23 cellular contexts compared by ENCODE assay signal in the genomic region with DNA sequence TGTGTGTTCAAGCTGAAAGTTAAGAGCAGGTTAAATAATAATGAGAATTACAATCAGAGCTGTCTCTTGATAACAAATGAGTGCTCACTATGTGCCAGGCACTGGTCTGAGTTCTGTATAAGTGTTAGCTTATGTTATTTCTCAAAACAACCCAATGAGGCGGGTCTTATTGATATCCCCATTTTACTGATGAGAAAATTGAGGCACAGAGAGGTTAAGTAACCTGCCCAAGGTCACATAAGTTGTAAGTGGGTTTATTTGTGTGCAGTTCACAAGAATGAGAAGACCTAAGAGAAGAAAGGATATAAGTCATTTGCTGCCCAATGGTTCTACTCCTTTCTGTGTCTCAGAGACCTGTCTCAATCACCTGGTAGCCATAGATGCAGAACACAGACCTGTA. TPM values are rescaled to one million over a fixed set of nuclear protein-coding genes. Genes with fewer than 3 reads are reported as not detected.
DNase-seq lines count a peak whose midpoint lies in the region; ATAC-seq and TF ChIP-seq lines count a peak whose summit lies in the region.
"Had no signal": no experiment of that assay in that cellular context is flagged by ENCODE, and none has a peak within 500 bp of the region (broad histone marks: within the 10 kb centered on the region; RNA-seq: fewer than 3 reads in every experiment).

No MANE protein-coding gene starts in this region.

- H3K27ac ChIP-seq in CD4-positive, alpha-beta T cell (ENCODE audit: low read depth, low read length), result no peak overlapping the region
- no peak overlapping the region for H3K27ac ChIP-seq in IMR-90 (ENCODE audit: insufficient read depth, low read length)
- peak overlapping the region; percentile 81 for H3K27ac ChIP-seq in caudate nucleus (ENCODE audit: low read depth, low read length)
- no peak overlapping the region for H3K27ac ChIP-seq in gastrocnemius medialis
- H3K27ac ChIP-seq: brain microvascular endothelial cell, hepatocyte, thoracic aorta had no signal

- no peak overlapping the region for H3K4me2 ChIP-seq in IMR-90 (ENCODE audit: low read depth, low read length)
- H3K4me2 ChIP-seq: hepatocyte, smooth muscle cell had no signal

- no peaks in the 10 kb centered on the region for H3K79me1 ChIP-seq in IMR-90 (ENCODE audit: low read depth in 1 of 2, low read length in 2 of 2)

- no peak for TF ChIP-seq RAD21 in IMR-90 (IDR thresholded peaks at IDR 0.05; ENCODE audit: low read length)

- no peak overlapping the region for H4K91ac ChIP-seq in IMR-90 (ENCODE audit: insufficient read depth, low read depth, low read length)

- peaks cover 96% of the 10 kb centered on the region for H3K36me3 Mint-ChIP-seq in CD4-positive, alpha-beta T cell (ENCODE audit: low read depth)
- no peaks in the 10 kb centered on the region for H3K36me3 Mint-ChIP-seq in osteocyte (ENCODE audit: unreplicated experiment)

- H2AK9ac ChIP-seq in IMR-90 (replicated peaks; ENCODE audit: low read depth, low read length, poor library complexity), result no peak overlapping the region

- H3K9ac ChIP-seq in IMR-90 (ENCODE audit: low read depth, low read length), result no peak overlapping the region

- no peaks in the 10 kb centered on the region for H3K27me3 Mint-ChIP-seq in CD4-positive, alpha-beta T cell
- no peaks in the 10 kb centered on the region for H3K27me3 Mint-ChIP-seq in osteocyte (ENCODE audit: unreplicated experiment)

- H3K4me1 ChIP-seq in IMR-90 (ENCODE audit: control insufficient read depth, insufficient read depth, low read length), result peaks cover 5% of the 10 kb centered on the region
- H3K4me1 ChIP-seq in gastrocnemius medialis, result no peaks in the 10 kb centered on the region
- H3K4me1 ChIP-seq: BE2C had no signal

- no peak overlapping the region for H2BK15ac ChIP-seq in IMR-90 (ENCODE audit: low read depth, low read length)

- TF ChIP-seq POLR2A in IMR-90 (IDR thresholded peaks at IDR 0.05; ENCODE audit: low read depth, low read length) (no peak), gastrocnemius medialis (IDR thresholded peaks at IDR 0.05) (no peak)

- no peak overlapping the region for H2AK5ac ChIP-seq in IMR-90 (ENCODE audit: low read depth, low read length)

- no peak overlapping the region for H3K14ac ChIP-seq in IMR-90 (replicated peaks; ENCODE audit: low read depth, low read length)

- no peak overlapping the region for H3K4ac ChIP-seq in IMR-90 (ENCODE audit: low read depth, low read length)

- no peak overlapping the region for H4K8ac ChIP-seq in IMR-90 (ENCODE audit: low read depth in 2 of 2, low read length in 2 of 2)

- 0 out of 2 replicates have a peak, but pooled peaks cover 3% of the 10 kb centered on the region for H3K9me1 ChIP-seq in IMR-90 (ENCODE audit: insufficient read depth, low read length)

- POLR2A ChIA-PET in CD4-positive, alpha-beta T cell (lab: Charles Lee), result interaction anchor here (1.0 to 1.2 kb wide), 3 partner anchors 10 to 185 kb away, joined by 3 to 6 read pairs (median 4); no protein-coding TSS in a partner anchor
- POLR2A ChIA-PET in IMR-90 (lab: Charles Lee; ENCODE audit: unreplicated experiment), result no interaction called here

- dilution Hi-C loops in IMR-90 (cut with HindIII; ENCODE audit: low sequenced_read_pairs, unreplicated experiment), result loop anchor here (25.0 kb wide), 1 partner anchor 255 kb away; no protein-coding TSS in a partner anchor

- no peak overlapping the region for H2AFZ ChIP-seq in IMR-90 (replicated peaks; ENCODE audit: low read length, poor library complexity)
- H2AFZ ChIP-seq: hepatocyte had no signal

- H3K18ac ChIP-seq in IMR-90 (ENCODE audit: low read depth, low read length), result peak overlapping the region; percentile 26; the same call in 1 of the 2 replicates

- H3K27ac Mint-ChIP-seq in CD4-positive, alpha-beta T cell, result peak overlapping the region; percentile 90
- H3K27ac Mint-ChIP-seq in osteocyte (ENCODE audit: unreplicated experiment), result peak overlapping the region; percentile 88

- no peaks in the 10 kb centered on the region for H3K9me3 ChIP-seq in CD4-positive, alpha-beta T cell (ENCODE audit: control insufficient read depth, low read length)
- no peaks in the 10 kb centered on the region for H3K9me3 ChIP-seq in IMR-90 (ENCODE audit: control insufficient read depth, insufficient read depth, low read length)
- H3K9me3 ChIP-seq in gastrocnemius medialis, result no peaks in the 10 kb centered on the region
- H3K9me3 ChIP-seq: BE2C, thoracic aorta had no signal

- no peak for DNase-seq in CD4-positive, alpha-beta T cell
- DNase-seq in IMR-90, result no peak
- no peak for DNase-seq in caudate nucleus (lab: John Stamatoyannopoulos, UW)
- DNase-seq in osteocyte (ENCODE audit: extremely low spot score, unreplicated experiment), result no peak
- DNase-seq in RKO (ENCODE audit: low spot score), result no peak
- no peak for DNase-seq in NCI-H1694 (lab: John Stamatoyannopoulos, UW)
- DNase-seq in gastrocnemius medialis, result no peak
- DNase-seq: activated CD8-positive, alpha-beta memory T cell treated with anti-CD3 and anti-CD28 coated beads, Interleukin-2, amount 50 U/mL, for 48 hours; BE2C; GOT3; islet precursor cell; NCI-H1048; NCI-H2081 treated with DMSO at 0.1 percent for 48 hours; RPMI8226; stimulated activated CD4-positive, alpha-beta T cell treated with anti-CD3 and anti-CD28 coated beads, Interleukin-4, amount 100 ng/mL, for 24 hours had no signal

- no peaks in the 10 kb centered on the region for H4K20me1 ChIP-seq in IMR-90 (ENCODE audit: insufficient read depth, low read length)

- H4K5ac ChIP-seq in IMR-90 (ENCODE audit: low read depth, low read length), result no peak overlapping the region

- H3K23ac ChIP-seq in IMR-90 (ENCODE audit: low read depth, low read length), result no peak overlapping the region

- BruUV-seq in IMR-90 (replicated peaks; lab: Mats Ljungman, UMichigan), result no TSS peak

- no peak overlapping the region for H3K4me3 Mint-ChIP-seq in CD4-positive, alpha-beta T cell
- no peak overlapping the region for H3K4me3 Mint-ChIP-seq in osteocyte (ENCODE audit: unreplicated experiment)

- H3K9me3 Mint-ChIP-seq in CD4-positive, alpha-beta T cell, result no peaks in the 10 kb centered on the region
- no peaks in the 10 kb centered on the region for H3K9me3 Mint-ChIP-seq in osteocyte (ENCODE audit: unreplicated experiment)

- CTCF ChIA-PET in CD4-positive, alpha-beta T cell (lab: Charles Lee), result no interaction called here
- CTCF ChIA-PET in IMR-90 (lab: Yijun Ruan, JAX), result interaction anchor here (0.6 to 1.2 kb wide), 2 partner anchors 180 to 185 kb away, joined by 3 to 5 read pairs; no protein-coding TSS in a partner anchor

- in situ Hi-C loops in IMR-90 (cut with MboI; ENCODE audit: low sequenced_read_pairs) (no loop called here), gastrocnemius medialis (cut with MboI; ENCODE audit: low sequenced_read_pairs in 4 of 4) (no loop called here)

- no peak for ATAC-seq in CD4-positive, alpha-beta T cell (ENCODE audit: poor library complexity)
- no peak for ATAC-seq in IMR-90 (ENCODE audit: low read depth)
- ATAC-seq in gastrocnemius medialis, result no peak

- no CpG with 5 or more reads among the region's 1 CpG for WGBS in IMR-90 (ENCODE audit: extremely low coverage in 2 of 2, insufficient read length in 1 of 2), 2 experiments

- intact Hi-C loops in CD4-positive, alpha-beta T cell (cut with DNase I, micrococcal nuclease), result no loop called here
- intact Hi-C loops in IMR-90 (cut with micrococcal nuclease) (loop anchor here (5.0 kb wide), 1 partner anchor 35 kb away; a partner anchor contains a TSS), gastrocnemius medialis (cut with DNase I; ENCODE audit: low total_unique reads) (no loop called here)

- H3K4me3 ChIP-seq in IMR-90 (ENCODE audit: insufficient read depth, low read depth, low read length) (no peak overlapping the region), gastrocnemius medialis (no peak overlapping the region)
- H3K4me3 ChIP-seq: hepatocyte, lung, smooth muscle cell, thoracic aorta had no signal

- no peak overlapping the region for H3K56ac ChIP-seq in IMR-90 (ENCODE audit: extremely low read depth, insufficient read depth, low read length)

- peaks cover 8% of the 10 kb centered on the region for H3K36me3 ChIP-seq in IMR-90 (ENCODE audit: control insufficient read depth, insufficient read depth, low read length)
- H3K36me3 ChIP-seq in gastrocnemius medialis, result peaks cover 0 to 23% of the 10 kb centered on the region in 2 donors
- H3K36me3 ChIP-seq: BE2C, brain microvascular endothelial cell, thoracic aorta had no signal

- H3K4me1 Mint-ChIP-seq in CD4-positive, alpha-beta T cell (ENCODE audit: low read depth), result peaks cover 45% of the 10 kb centered on the region
- peaks cover 51% of the 10 kb centered on the region for H3K4me1 Mint-ChIP-seq in osteocyte (ENCODE audit: unreplicated experiment)

- TF ChIP-seq CTCF in CD4-positive, alpha-beta T cell (IDR thresholded peaks at IDR 0.05), result no peak
- TF ChIP-seq CTCF in IMR-90 (conservative IDR thresholded peaks at IDR 0.05; ENCODE audit: low read depth, low read length) (no peak), osteocyte (IDR thresholded peaks at IDR 0.05) (no peak), gastrocnemius medialis (IDR thresholded peaks at IDR 0.05 in 4 of 5, conservative IDR thresholded peaks at IDR 0.05 in 1 of 5) (no peak)

- no peak overlapping the region for H2BK5ac ChIP-seq in IMR-90 (ENCODE audit: low read depth, low read length, poor library complexity, severe bottlenecking)

- H3K27me3 ChIP-seq in CD4-positive, alpha-beta T cell (ENCODE audit: control insufficient read depth, insufficient read depth, low read length), result no peaks in the 10 kb centered on the region
- H3K27me3 ChIP-seq in IMR-90 (ENCODE audit: control insufficient read depth, insufficient read depth, low read length) (no peaks in the 10 kb centered on the region), gastrocnemius medialis (no peaks in the 10 kb centered on the region)
- H3K27me3 ChIP-seq: BE2C, brain microvascular endothelial cell, hepatocyte had no signal

- no peak overlapping the region for H2BK20ac ChIP-seq in IMR-90 (ENCODE audit: low read depth, low read length)

- no peak overlapping the region for H2BK120ac ChIP-seq in IMR-90 (ENCODE audit: low read depth, low read length)

TF ChIP-seq in IMR-90, 13 proteins besides CTCF, POLR2A, EP300 and RAD21:
- TF ChIP-seq BHLHE40 (IDR thresholded peaks at IDR 0.05; ENCODE audit: low read depth, low read length), result no peak
- no peak for TF ChIP-seq CEBPB (IDR thresholded peaks at IDR 0.05; ENCODE audit: low read depth, low read length)
- TF ChIP-seq RFX5 (IDR thresholded peaks at IDR 0.05; ENCODE audit: low read depth, low read length), result no peak

RNA-seq across cellular contexts. Expression of a gene that starts 34.1 kb away (rescaled TPM):
- total RNA-seq in CD4-positive, alpha-beta T cell, result not detected
- not detected in 2 replicates for total RNA-seq in IMR-90 (2012; rRNA removed)
- not detected in 2 replicates for polyA plus RNA-seq in IMR-90 (2012; rRNA removed)
- polyA plus RNA-seq in IMR-90 (2012; cell fraction: cytosol; rRNA removed), result not detected in 2 replicates
- polyA plus RNA-seq in IMR-90 (2012; cell fraction: nucleus; rRNA removed; ENCODE audit: low replicate concordance), result not detected in 2 replicates
- not detected in 2 replicates for total RNA-seq in osteocyte
- not detected for total RNA-seq in gastrocnemius medialis
- total RNA-seq: dermis microvascular lymphatic vessel endothelial cell, hepatocyte, NCI-H460, pulmonary artery endothelial cell, smooth muscle cell, thoracic aorta had no signal
- polyA plus RNA-seq: hepatocyte, smooth muscle cell had no signal

RNA-seq across cellular contexts. Expression of a gene that starts 58.1 kb away (rescaled TPM):
- total RNA-seq in CD4-positive, alpha-beta T cell, result 10 to 100 TPM; 10.1 to 10.5 TPM
- total RNA-seq in IMR-90 (2012; rRNA removed) (19.7 and 33.1 TPM in 2 replicates), osteocyte (25.3 and 26.4 TPM in 2 replicates), gastrocnemius medialis (1 to 10 TPM; 2.6 to 4.4 (median 3.3) TPM)
- polyA plus RNA-seq in IMR-90 (2012; rRNA removed), result 21.1 and 22.2 TPM in 2 replicates
- polyA plus RNA-seq in IMR-90 (2012; cell fraction: cytosol; rRNA removed), result 9.6 and 10.8 TPM in 2 replicates
- 7.2 and 11.2 TPM in 2 replicates for polyA plus RNA-seq in IMR-90 (2012; cell fraction: nucleus; rRNA removed; ENCODE audit: low replicate concordance)
